25 cellular contexts compared by ENCODE assay signal in genomic region chr3:6262035-6262434, GRCh38.
DNase-seq lines count a peak whose midpoint lies in the region; ATAC-seq and TF ChIP-seq lines count a peak whose summit lies in the region.
"Had no signal": no experiment of that assay in that cellular context is flagged by ENCODE, and none has a peak within 500 bp of the region (broad histone marks: within the 10 kb centered on the region; RNA-seq: fewer than 3 reads in every experiment).

No MANE protein-coding gene starts in this region.

- peak; percentile 4 to 28 for DNase-seq in NCI-H524 (lab: John Stamatoyannopoulos, UW)
- no peak for DNase-seq in NCI-H524 treated with DMSO at 0.1 percent for 48 hours (lab: John Stamatoyannopoulos, UW)
- peak; percentile 35 for DNase-seq in NCI-H2029 (lab: John Stamatoyannopoulos, UW)
- DNase-seq in NCI-H748 treated with DMSO at 0.1 percent for 48 hours (lab: John Stamatoyannopoulos, UW): peak; percentile 50
- peak; percentile 17 for DNase-seq in retina
- DNase-seq: ACHN; activated CD4-positive, alpha-beta memory T cell treated with anti-CD3 and anti-CD28 coated beads for 36 hours; activated CD4-positive, alpha-beta T cell treated with anti-CD3 and anti-CD28 coated beads for 1 hour; activated naive CD4-positive, alpha-beta T cell; BE2C; CD8-positive, alpha-beta T cell; central memory CD4-positive, alpha-beta T cell; DND-41; erythroblast; HFFc6; hypothalamus; lower lobe of right lung; naive thymus-derived CD8-positive, alpha-beta T cell; NCI-H1048; NCI-H446; transverse colon had no signal

- no peak for ATAC-seq in GM18505 (IDR thresholded peaks at IDR 0.05; ENCODE audit: unreplicated experiment)
- ATAC-seq in GM19455 (IDR thresholded peaks at IDR 0.05; ENCODE audit: unreplicated experiment): no peak
- no peak for ATAC-seq in HG02884 (IDR thresholded peaks at IDR 0.05; ENCODE audit: unreplicated experiment)
- ATAC-seq: CD8-positive, alpha-beta T cell; lower lobe of right lung; naive thymus-derived CD8-positive, alpha-beta T cell; stimulated activated effector memory CD8-positive, alpha-beta T cell treated with anti-CD3 and anti-CD28 coated beads, Interleukin-12 subunit alpha, Interleukin-12 subunit beta, amount 100 ng/mL, for 72 hours had no signal

- TF ChIP-seq POLR2A in GM18505 (IDR thresholded peaks at IDR 0.05; ENCODE audit: borderline replicate concordance, extremely low read depth, insufficient read depth, insufficient read length): no peak
